In genomic region chr2:156322681-156323211, GRCh38 we compare ENCODE assay signal across 9 cellular contexts. TPM values are rescaled to one million over a fixed set of nuclear protein-coding genes. Genes with fewer than 3 reads are reported as not detected.
DNase-seq lines count a peak whose midpoint lies in the region; ATAC-seq and TF ChIP-seq lines count a peak whose summit lies in the region.
"Had no signal": no experiment of that assay in that cellular context is flagged by ENCODE, and none has a peak within 500 bp of the region (broad histone marks: within the 10 kb centered on the region; RNA-seq: fewer than 3 reads in every experiment).

No MANE protein-coding gene starts in this region.

- H3K4me1 ChIP-seq in heart left ventricle: peaks cover 0 to 38% (median 26%) of the 10 kb centered on the region in 12 donors
- H3K4me1 ChIP-seq in right atrium auricular region: peaks cover 0 to 37% of the 10 kb centered on the region in 2 donors

- H3K27ac Mint-ChIP-seq in T-cell (peak overlapping the region in 1 of 2 donors; percentile 20), type B pancreatic cell (no peak overlapping the region)

- H3K27me3 ChIP-seq in heart left ventricle (peaks cover 7 to 85% (median 55%) of the 10 kb centered on the region in 9 donors), right atrium auricular region (peaks cover 8 to 18% of the 10 kb centered on the region in 2 donors)

- DNase-seq in heart left ventricle (peak in 1 of 5 donors; percentile 20), right atrium auricular region (ENCODE audit: low spot score) (no peak), T-cell (peak in 2 of 34 experiments; percentile 1 to 9), type B pancreatic cell (ENCODE audit: extremely low spot score, unreplicated experiment) (no peak), GDM1 (lab: John Stamatoyannopoulos, UW) (no peak), NCI-H1436 treated with DMSO at 0.1 percent for 48 hours (lab: John Stamatoyannopoulos, UW) (no peak), NCI-H345 treated with DMSO at 0.1 percent for 48 hours (lab: John Stamatoyannopoulos, UW; ENCODE audit: unreplicated experiment) (no peak)
- DNase-seq: kidney had no signal

- H3K36me3 Mint-ChIP-seq in T-cell (peaks cover 35% of the 10 kb centered on the region), type B pancreatic cell (peaks cover 11% of the 10 kb centered on the region)

- intact Hi-C loops in heart left ventricle (cut with DNase I): no loop called here

- 10 to 27% (median 23%) methylated on average over 24 to 26 of the region's 26 CpGs for WGBS in heart left ventricle, 4 donors

- no peaks in the 10 kb centered on the region for H3K9me3 ChIP-seq in heart left ventricle
- no peaks in the 10 kb centered on the region for H3K9me3 ChIP-seq in right atrium auricular region
- H3K9me3 ChIP-seq in iPS-18c (ENCODE audit: control insufficient read depth, insufficient read depth, low read length): no peaks in the 10 kb centered on the region

- TF ChIP-seq POLR2A in heart left ventricle (IDR thresholded peaks at IDR 0.05): no peak

- H3K9me3 Mint-ChIP-seq in T-cell (no peaks in the 10 kb centered on the region), type B pancreatic cell (no peaks in the 10 kb centered on the region)

- H3K4me3 Mint-ChIP-seq in T-cell (peak overlapping the region; percentile 56 to 74 (median 59)), type B pancreatic cell (peak overlapping the region; percentile 79)

- TF ChIP-seq CTCF in heart left ventricle (IDR thresholded peaks at IDR 0.05): no peak
- TF ChIP-seq CTCF in right atrium auricular region (IDR thresholded peaks at IDR 0.05): no peak
- no peak for TF ChIP-seq CTCF in type B pancreatic cell (conservative IDR thresholded peaks at IDR 0.05)

- ATAC-seq in heart left ventricle (no peak), T-cell (replicated peaks in 1 of 4) (peak in 2 of 4 experiments; percentile 3 to 7)

- H3K4me3 ChIP-seq in heart left ventricle (peak overlapping the region in 10 of 12 donors; percentile 14 to 63 (median 50)), right atrium auricular region (peak overlapping the region in 1 of 2 donors; percentile 48), iPS-18c (ENCODE audit: insufficient read depth, low read depth, low read length) (peak overlapping the region; percentile 34)

- CTCF ChIA-PET in T-cell (lab: Charles Lee): no interaction called here

- H3K4me1 Mint-ChIP-seq in T-cell (peaks cover 40 to 44% (median 41%) of the 10 kb centered on the region in 3 donors), type B pancreatic cell (ENCODE audit: unreplicated experiment) (peaks cover 3% of the 10 kb centered on the region)

- H3K36me3 ChIP-seq in heart left ventricle (peaks cover 0 to 5% (median 0%) of the 10 kb centered on the region in 9 donors), right atrium auricular region (peaks cover 5% of the 10 kb centered on the region)

- POLR2A ChIA-PET in T-cell (lab: Charles Lee): interaction anchor here in 1 of 2 donors (0.8 kb wide), 1 partner anchor 18 kb away, joined by 3 read pairs; no protein-coding TSS in a partner anchor

- H3K27ac ChIP-seq in heart left ventricle (no peak overlapping the region), right atrium auricular region (no peak overlapping the region)

- H3K27me3 Mint-ChIP-seq in T-cell (peaks cover 64 to 72% of the 10 kb centered on the region in 2 donors), type B pancreatic cell (peaks cover 92% of the 10 kb centered on the region)

RNA-seq across cellular contexts. Expression of gene NR4A2, which starts 9.8 kb away (rescaled TPM):
- total RNA-seq in heart left ventricle: 10 to 100 TPM in 1 of 9 donors, 1 to 10 TPM in 5, under 1 TPM in 3; 0.63 to 14.2 (median 1.1) TPM
- polyA plus RNA-seq in heart left ventricle: 1 to 10 TPM; 1.6 to 4.0 TPM
- 1 to 10 TPM; 3.7 to 8.9 TPM for total RNA-seq in right atrium auricular region
- 100 to 1,000 TPM in 2 of 5 donors, 1 to 10 TPM in 3; 3.7 to 300 (median 6.7) TPM for total RNA-seq in T-cell
- total RNA-seq in type B pancreatic cell (ENCODE audit: low replicate concordance): 4.4 and 11.0 TPM in 2 replicates
